32 cellular contexts compared by ENCODE assay signal in the genomic region with DNA sequence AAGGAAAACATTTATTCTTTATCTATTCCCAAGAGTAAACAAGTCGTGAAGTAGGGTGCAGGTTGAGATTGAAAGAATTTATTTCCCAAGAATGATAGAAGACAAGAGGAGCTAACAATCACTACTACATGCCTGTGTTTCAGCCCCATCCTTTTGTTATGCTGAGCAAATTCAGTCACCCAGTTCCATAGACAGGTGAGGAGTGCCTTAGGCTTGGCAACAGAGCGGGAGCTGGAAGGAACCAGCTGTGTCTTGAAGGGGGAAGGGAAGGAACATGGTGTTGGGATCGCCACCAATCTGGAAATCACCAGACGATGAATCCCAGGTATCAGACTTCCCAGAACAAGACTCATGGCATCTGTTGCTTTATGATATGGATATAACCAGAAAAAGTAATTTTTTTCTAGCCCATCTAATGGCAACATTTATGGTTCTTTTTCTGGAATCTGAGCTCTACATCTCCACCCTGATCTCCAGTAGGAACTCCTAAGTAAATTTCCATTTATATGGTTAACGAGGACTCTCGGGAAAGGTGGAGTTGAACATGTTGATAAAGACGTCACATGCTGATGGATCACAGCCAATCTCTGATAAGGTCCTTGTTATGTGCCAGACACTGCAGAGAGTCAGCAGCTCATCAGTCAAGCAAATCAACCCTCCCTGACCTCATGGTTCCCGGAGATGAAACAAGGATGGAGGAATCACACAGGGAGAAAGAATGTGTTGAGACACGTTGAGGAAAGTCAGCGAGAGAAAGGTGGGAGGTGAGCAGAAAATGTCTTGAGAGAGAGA.
"Had no signal": no experiment of that assay in that cellular context is flagged by ENCODE, and none has a peak within 500 bp of the region (broad histone marks: within the 10 kb centered on the region; RNA-seq: fewer than 3 reads in every experiment).

No MANE protein-coding gene starts in this region.

- H3K4me3 Mint-ChIP-seq: activated CD4-positive, alpha-beta memory T cell treated with anti-CD3 and anti-CD28 coated beads, Interleukin-2, amount 10 ng/mL, durations not matched to agents 7 days and 5 days; activated CD4-positive, alpha-beta T cell treated with anti-CD3 and anti-CD28 coated beads, Interleukin-2, amount 10 ng/mL, durations not matched to agents 7 days and 5 days; activated naive CD4-positive, alpha-beta T cell treated with anti-CD3 and anti-CD28 coated beads, Interleukin-2, amount 10 ng/mL, durations not matched to agents 7 days and 5 days; activated naive CD8-positive, alpha-beta T cell treated with anti-CD3 and anti-CD28 coated beads, Interleukin-2, amount 10 ng/mL, durations not matched to agents 7 days and 5 days; activated T-cell treated with anti-CD3 and anti-CD28 coated beads, Interleukin-2, amount 50 U/mL, for 24 hours; brain; immature natural killer cell; mesothelial cell of epicardium; naive B cell; stimulated activated naive B cell treated with anti-CD40 and anti-IgM and Interleukin-4, amounts not matched to agents 10 μg/mL and 1 μg/mL and 100 μg/mL, for 72 hours had no signal

- H3K9me3 Mint-ChIP-seq: activated CD4-positive, alpha-beta memory T cell treated with anti-CD3 and anti-CD28 coated beads, Interleukin-2, amount 10 ng/mL, durations not matched to agents 7 days and 5 days; activated CD4-positive, alpha-beta T cell treated with anti-CD3 and anti-CD28 coated beads, Interleukin-2, amount 10 ng/mL, durations not matched to agents 7 days and 5 days; activated naive CD4-positive, alpha-beta T cell treated with anti-CD3 and anti-CD28 coated beads, Interleukin-2, amount 10 ng/mL, durations not matched to agents 7 days and 5 days; activated naive CD8-positive, alpha-beta T cell treated with anti-CD3 and anti-CD28 coated beads, Interleukin-2, amount 10 ng/mL, durations not matched to agents 7 days and 5 days; activated T-cell treated with anti-CD3 and anti-CD28 coated beads, Interleukin-2, amount 50 U/mL, for 24 hours had no signal

- ATAC-seq: gastroesophageal sphincter; left colon; pancreas; psoas muscle; stimulated activated naive B cell treated with anti-CD40 and anti-IgM and Interleukin-4, amounts not matched to agents 10 μg/mL and 1 μg/mL and 100 μg/mL, for 72 hours had no signal

- H3K27me3 Mint-ChIP-seq: activated CD4-positive, alpha-beta memory T cell treated with anti-CD3 and anti-CD28 coated beads, Interleukin-2, amount 10 ng/mL, durations not matched to agents 7 days and 5 days; activated CD4-positive, alpha-beta T cell treated with anti-CD3 and anti-CD28 coated beads, Interleukin-2, amount 10 ng/mL, durations not matched to agents 7 days and 5 days; naive B cell; stimulated activated naive B cell treated with anti-CD40 and anti-IgM and Interleukin-4, amounts not matched to agents 10 μg/mL and 1 μg/mL and 100 μg/mL, for 72 hours had no signal

- H3K9me3 ChIP-seq: ascending aorta, gastroesophageal sphincter, pancreas, psoas muscle, stomach, thyroid gland, upper lobe of left lung, vagina had no signal

- DNase-seq: activated CD4-positive, alpha-beta memory T cell treated with anti-CD3 and anti-CD28 coated beads, Interleukin-2, amount 10 ng/mL, durations not matched to agents 7 days and 5 days; activated CD4-positive, alpha-beta T cell treated with anti-CD3 and anti-CD28 coated beads for 1 hour; activated CD4-positive, alpha-beta T cell treated with anti-CD3 and anti-CD28 coated beads, Interleukin-2, amount 10 ng/mL, durations not matched to agents 7 days and 5 days; activated CD8-positive, alpha-beta memory T cell treated with anti-CD3 and anti-CD28 coated beads, Interleukin-2, amount 50 U/mL, for 48 hours; activated gamma-delta T cell; activated naive CD4-positive, alpha-beta T cell treated with anti-CD3 and anti-CD28 coated beads, Interleukin-2, amount 10 ng/mL, durations not matched to agents 7 days and 5 days; activated naive CD8-positive, alpha-beta T cell treated with anti-CD3 and anti-CD28 coated beads, Interleukin-2, amount 10 ng/mL, durations not matched to agents 7 days and 5 days; activated T-cell treated with anti-CD3 and anti-CD28 coated beads, Interleukin-2, amount 50 U/mL, for 24 hours; dorsolateral prefrontal cortex; effector memory CD4-positive, alpha-beta T cell; erythroblast; immature natural killer cell; kidney; left colon; mammary epithelial cell; naive B cell; pancreas; psoas muscle; stimulated activated CD4-positive, alpha-beta T cell treated with anti-CD3 and anti-CD28 coated beads, Interleukin-15, amount 100 ng/mL, for 24 hours; stimulated activated CD4-positive, alpha-beta T cell treated with anti-CD3 and anti-CD28 coated beads, Interleukin-2, amount 100 ng/mL, for 24 hours; stimulated activated naive B cell treated with anti-CD40 and anti-IgM and Interleukin-4, amounts not matched to agents 10 μg/mL and 1 μg/mL and 100 μg/mL, for 72 hours; stomach; T1000; thyroid gland; upper lobe of left lung had no signal

- H3K4me3 ChIP-seq: ascending aorta, coronary artery, dorsolateral prefrontal cortex, gastroesophageal sphincter, hepatocyte, pancreas, psoas muscle, stomach, thyroid gland, upper lobe of left lung, vagina had no signal

- H3K4me1 ChIP-seq: pancreas, psoas muscle, thyroid gland, upper lobe of left lung, vagina had no signal

- H3K27ac ChIP-seq: ascending aorta, coronary artery, dorsolateral prefrontal cortex, gastroesophageal sphincter, hepatocyte, pancreas, psoas muscle, stomach, thyroid gland, upper lobe of left lung, vagina had no signal

- H3K36me3 Mint-ChIP-seq: activated naive CD4-positive, alpha-beta T cell treated with anti-CD3 and anti-CD28 coated beads, Interleukin-2, amount 10 ng/mL, durations not matched to agents 7 days and 5 days; activated naive CD8-positive, alpha-beta T cell treated with anti-CD3 and anti-CD28 coated beads, Interleukin-2, amount 10 ng/mL, durations not matched to agents 7 days and 5 days; brain; naive B cell; stimulated activated naive B cell treated with anti-CD40 and anti-IgM and Interleukin-4, amounts not matched to agents 10 μg/mL and 1 μg/mL and 100 μg/mL, for 72 hours had no signal

- H3K27ac Mint-ChIP-seq: activated CD4-positive, alpha-beta memory T cell treated with anti-CD3 and anti-CD28 coated beads, Interleukin-2, amount 10 ng/mL, durations not matched to agents 7 days and 5 days; activated CD4-positive, alpha-beta T cell treated with anti-CD3 and anti-CD28 coated beads, Interleukin-2, amount 10 ng/mL, durations not matched to agents 7 days and 5 days; activated naive CD4-positive, alpha-beta T cell treated with anti-CD3 and anti-CD28 coated beads, Interleukin-2, amount 10 ng/mL, durations not matched to agents 7 days and 5 days; activated naive CD8-positive, alpha-beta T cell treated with anti-CD3 and anti-CD28 coated beads, Interleukin-2, amount 10 ng/mL, durations not matched to agents 7 days and 5 days; activated T-cell treated with anti-CD3 and anti-CD28 coated beads, Interleukin-2, amount 50 U/mL, for 24 hours; mesothelial cell of epicardium; naive B cell; stimulated activated naive B cell treated with anti-CD40 and anti-IgM and Interleukin-4, amounts not matched to agents 10 μg/mL and 1 μg/mL and 100 μg/mL, for 72 hours had no signal

- H3K4me1 Mint-ChIP-seq: activated CD4-positive, alpha-beta memory T cell treated with anti-CD3 and anti-CD28 coated beads, Interleukin-2, amount 10 ng/mL, durations not matched to agents 7 days and 5 days; activated CD4-positive, alpha-beta T cell treated with anti-CD3 and anti-CD28 coated beads, Interleukin-2, amount 10 ng/mL, durations not matched to agents 7 days and 5 days; activated naive CD4-positive, alpha-beta T cell treated with anti-CD3 and anti-CD28 coated beads, Interleukin-2, amount 10 ng/mL, durations not matched to agents 7 days and 5 days; activated naive CD8-positive, alpha-beta T cell treated with anti-CD3 and anti-CD28 coated beads, Interleukin-2, amount 10 ng/mL, durations not matched to agents 7 days and 5 days; brain; immature natural killer cell; naive B cell; stimulated activated naive B cell treated with anti-CD40 and anti-IgM and Interleukin-4, amounts not matched to agents 10 μg/mL and 1 μg/mL and 100 μg/mL, for 72 hours had no signal

- H3K36me3 ChIP-seq: ascending aorta, gastroesophageal sphincter, pancreas, stomach, thyroid gland, upper lobe of left lung, vagina had no signal

- H3K27me3 ChIP-seq: ascending aorta, gastroesophageal sphincter, hepatocyte, pancreas, stomach, thyroid gland, upper lobe of left lung, vagina had no signal
